Comparison of ENCODE assay signal across 1 cellular context in the genomic region with DNA sequence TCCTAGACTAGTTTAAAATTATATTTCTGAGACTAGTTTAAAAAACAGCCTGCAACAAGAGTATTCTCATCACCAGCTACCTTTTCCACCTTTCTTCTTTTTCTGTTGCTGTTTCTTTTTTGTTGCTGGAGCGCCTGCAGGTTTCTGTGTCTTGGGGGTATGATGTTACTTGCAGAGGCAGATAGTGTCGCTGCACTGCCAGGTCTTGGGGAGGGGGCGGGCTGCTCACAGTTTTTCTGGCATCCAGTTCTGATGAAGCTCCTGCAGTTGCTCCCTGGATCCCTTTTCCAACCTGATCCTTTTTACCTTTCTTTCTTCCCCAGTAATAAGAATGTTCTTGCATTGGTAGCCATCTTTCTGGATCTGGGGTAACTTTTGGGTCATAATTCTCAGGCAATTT.
TF ChIP-seq lines count a peak whose summit lies in the region.

No MANE protein-coding gene starts in this region.

TF ChIP-seq in H1, 55 proteins besides CTCF, POLR2A, EP300 and RAD21:
- TF ChIP-seq KDM5A (IDR thresholded peaks at IDR 0.05; ENCODE audit: low read length) (no peak), SP4 (IDR thresholded peaks at IDR 0.05; ENCODE audit: low read length) (no peak), TEAD4 (IDR thresholded peaks at IDR 0.05; ENCODE audit: low read depth, low read length) (no peak), SUZ12 (IDR thresholded peaks at IDR 0.05; ENCODE audit: low read length) (no peak), RNF2 (IDR thresholded peaks at IDR 0.05; ENCODE audit: borderline replicate concordance, low read depth, low read length, missing control alignments, poor library complexity, severe bottlenecking) (no peak), SIX5 (IDR thresholded peaks at IDR 0.05; ENCODE audit: low read depth, low read length) (no peak), HDAC2 (IDR thresholded peaks at IDR 0.05; ENCODE audit: borderline replicate concordance in 1 of 2, low read depth in 2 of 2, low read length in 2 of 2) (no peak), SP1 (IDR thresholded peaks at IDR 0.05; ENCODE audit: low read depth, low read length) (no peak), SP2 (IDR thresholded peaks at IDR 0.05; ENCODE audit: low read length) (no peak)
- TF ChIP-seq, protein P1, sequence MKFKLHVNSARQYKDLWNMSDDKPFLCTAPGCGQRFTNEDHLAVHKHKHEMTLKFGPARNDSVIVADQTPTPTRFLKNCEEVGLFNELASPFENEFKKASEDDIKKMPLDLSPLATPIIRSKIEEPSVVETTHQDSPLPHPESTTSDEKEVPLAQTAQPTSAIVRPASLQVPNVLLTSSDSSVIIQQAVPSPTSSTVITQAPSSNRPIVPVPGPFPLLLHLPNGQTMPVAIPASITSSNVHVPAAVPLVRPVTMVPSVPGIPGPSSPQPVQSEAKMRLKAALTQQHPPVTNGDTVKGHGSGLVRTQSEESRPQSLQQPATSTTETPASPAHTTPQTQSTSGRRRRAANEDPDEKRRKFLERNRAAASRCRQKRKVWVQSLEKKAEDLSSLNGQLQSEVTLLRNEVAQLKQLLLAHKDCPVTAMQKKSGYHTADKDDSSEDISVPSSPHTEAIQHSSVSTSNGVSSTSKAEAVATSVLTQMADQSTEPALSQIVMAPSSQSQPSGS (IDR thresholded peaks at IDR 0.05; ENCODE audit: low read length): no peak
